In the genomic region with DNA sequence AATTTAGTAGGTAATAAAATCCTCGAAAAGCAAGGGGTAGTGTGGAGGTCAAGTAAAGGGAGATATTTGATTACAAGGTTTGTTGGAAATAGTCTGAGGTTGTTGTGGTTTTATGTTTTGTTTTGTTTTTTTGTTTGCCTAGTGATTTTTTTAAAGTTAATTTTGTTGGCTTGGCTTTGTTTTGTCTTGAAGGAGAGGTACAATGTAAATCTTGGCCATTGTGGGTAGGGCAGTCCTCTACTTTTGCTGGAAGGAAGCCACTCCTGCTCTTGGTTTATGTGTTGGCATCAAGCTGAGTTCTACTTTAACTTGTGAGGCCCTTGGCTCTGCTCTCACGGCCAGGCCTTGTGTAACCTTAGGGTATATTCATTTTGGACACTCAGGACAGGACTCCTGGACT, we compare ENCODE assay signal across 1 cellular context.
TF ChIP-seq lines count a peak whose summit lies in the region.

No MANE protein-coding gene starts in this region.

TF ChIP-seq in SK-N-SH treated with all-trans-retinoic acid at 6 μM for 48 hours, 23 proteins besides CTCF, POLR2A, EP300 and RAD21 (continued from another document):
- TF ChIP-seq TSHZ2 (CRISPR knock-in tag; IDR thresholded peaks at IDR 0.05) (no peak), GLIS3 (CRISPR knock-in tag; IDR thresholded peaks at IDR 0.05) (no peak), PPARA (CRISPR knock-in tag; IDR thresholded peaks at IDR 0.05; ENCODE audit: borderline replicate concordance) (no peak), ZNF8 (CRISPR knock-in tag; IDR thresholded peaks at IDR 0.05) (no peak), BACH2 (CRISPR knock-in tag; IDR thresholded peaks at IDR 0.05; ENCODE audit: borderline replicate concordance) (no peak), ISL1 (CRISPR knock-in tag; IDR thresholded peaks at IDR 0.05) (no peak), RARB (CRISPR knock-in tag; IDR thresholded peaks at IDR 0.05) (no peak)
- TF ChIP-seq, protein P1, sequence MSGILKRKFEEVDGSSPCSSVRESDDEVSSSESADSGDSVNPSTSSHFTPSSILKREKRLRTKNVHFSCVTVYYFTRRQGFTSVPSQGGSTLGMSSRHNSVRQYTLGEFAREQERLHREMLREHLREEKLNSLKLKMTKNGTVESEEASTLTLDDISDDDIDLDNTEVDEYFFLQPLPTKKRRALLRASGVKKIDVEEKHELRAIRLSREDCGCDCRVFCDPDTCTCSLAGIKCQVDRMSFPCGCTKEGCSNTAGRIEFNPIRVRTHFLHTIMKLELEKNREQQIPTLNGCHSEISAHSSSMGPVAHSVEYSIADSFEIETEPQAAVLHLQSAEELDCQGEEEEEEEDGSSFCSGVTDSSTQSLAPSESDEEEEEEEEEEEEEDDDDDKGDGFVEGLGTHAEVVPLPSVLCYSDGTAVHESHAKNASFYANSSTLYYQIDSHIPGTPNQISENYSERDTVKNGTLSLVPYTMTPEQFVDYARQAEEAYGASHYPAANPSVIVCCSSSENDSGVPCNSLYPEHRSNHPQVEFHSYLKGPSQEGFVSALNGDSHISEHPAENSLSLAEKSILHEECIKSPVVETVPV (CRISPR knock-in tag; IDR thresholded peaks at IDR 0.05), result no peak
